8 cellular contexts compared by ENCODE assay signal in the genomic region with DNA sequence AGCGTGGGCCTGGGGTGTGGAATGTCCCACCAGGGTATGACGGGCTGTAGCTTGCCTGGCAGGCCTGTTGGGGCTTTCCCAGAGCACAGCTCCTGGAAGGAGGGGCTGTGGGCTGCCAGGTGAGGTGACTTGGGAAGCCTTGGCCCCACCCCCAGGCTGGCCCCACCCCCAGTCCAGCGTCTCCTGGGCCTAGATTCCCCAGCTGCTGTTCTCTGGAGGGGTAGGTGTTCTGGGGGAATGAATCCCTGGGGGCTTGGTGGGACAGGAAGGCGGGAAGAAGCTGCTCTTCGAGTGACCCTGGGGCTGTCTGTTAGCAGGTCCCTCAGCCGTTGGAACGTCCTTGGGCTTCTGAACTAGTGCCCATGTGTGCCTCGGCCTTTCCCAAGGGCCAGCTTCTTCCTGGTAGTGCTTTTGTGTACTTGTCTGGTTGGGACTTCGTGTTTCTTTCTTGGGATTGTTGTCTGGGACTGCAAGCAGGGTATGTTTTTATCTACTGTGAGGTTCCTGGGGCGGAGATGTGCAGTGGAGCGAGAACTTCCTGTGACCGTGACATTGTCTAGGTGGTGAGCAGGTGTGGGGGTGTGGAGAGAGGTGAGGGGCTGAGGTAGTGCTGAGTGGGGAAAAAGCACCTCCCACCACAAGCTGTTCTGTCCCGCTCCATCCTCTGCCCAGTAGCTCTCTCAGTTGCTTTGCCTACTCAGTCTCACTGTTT. TPM values are rescaled to one million over a fixed set of nuclear protein-coding genes. Genes with fewer than 3 reads are reported as not detected.
A peak's percentile ranks its signal among the peaks of the same experiment; 100 is the strongest.
DNase-seq lines count a peak whose midpoint lies in the region; ATAC-seq and TF ChIP-seq lines count a peak whose summit lies in the region.
"Had no signal": no experiment of that assay in that cellular context is flagged by ENCODE, and none has a peak within 500 bp of the region (broad histone marks: within the 10 kb centered on the region; RNA-seq: fewer than 3 reads in every experiment).

No MANE protein-coding gene starts in this region.

- TF ChIP-seq POLR2A in suprapubic skin (IDR thresholded peaks at IDR 0.05): no peak

- no peaks in the 10 kb centered on the region for H3K36me3 Mint-ChIP-seq in IgD-negative memory B cell
- no peaks in the 10 kb centered on the region for H3K36me3 Mint-ChIP-seq in activated naive CD8-positive, alpha-beta T cell treated with anti-CD3 and anti-CD28 coated beads, Interleukin-2, amount 10 ng/mL, durations not matched to agents 7 days and 5 days

- peak overlapping the region; percentile 73 to 96 (median 90) for H3K27ac Mint-ChIP-seq in IgD-negative memory B cell
- H3K27ac Mint-ChIP-seq in activated naive CD8-positive, alpha-beta T cell treated with anti-CD3 and anti-CD28 coated beads, Interleukin-2, amount 10 ng/mL, durations not matched to agents 7 days and 5 days: peak overlapping the region; percentile 44

- H3K27me3 ChIP-seq in suprapubic skin: no peaks in the 10 kb centered on the region

- peak overlapping the region; percentile 98 for H3K27ac ChIP-seq in suprapubic skin

- H3K36me3 ChIP-seq in ES-I3 (ENCODE audit: insufficient read depth, low read length): no peaks in the 10 kb centered on the region
- H3K36me3 ChIP-seq in suprapubic skin: no peaks in the 10 kb centered on the region

- peaks cover 17 to 41% (median 35%) of the 10 kb centered on the region in 3 donors for H3K4me1 Mint-ChIP-seq in IgD-negative memory B cell
- peaks cover 30% of the 10 kb centered on the region for H3K4me1 Mint-ChIP-seq in activated naive CD8-positive, alpha-beta T cell treated with anti-CD3 and anti-CD28 coated beads, Interleukin-2, amount 10 ng/mL, durations not matched to agents 7 days and 5 days

- POLR2A ChIA-PET in activated naive CD8-positive, alpha-beta T cell treated with anti-CD3 and anti-CD28 coated beads, Interleukin-2, amount 10 ng/mL, durations not matched to agents 7 days and 5 days (lab: Charles Lee): interaction anchor here (0.9 to 1.3 kb wide), 3 partner anchors 53 to 138 kb away, joined by 3 to 5 read pairs (median 3); partner anchors contain the start of gene IER3

- TF ChIP-seq CTCF in suprapubic skin (IDR thresholded peaks at IDR 0.05): no peak

- H3K27me3 Mint-ChIP-seq in IgD-negative memory B cell: peaks cover 6% of the 10 kb centered on the region
- H3K27me3 Mint-ChIP-seq in activated naive CD8-positive, alpha-beta T cell treated with anti-CD3 and anti-CD28 coated beads, Interleukin-2, amount 10 ng/mL, durations not matched to agents 7 days and 5 days: peaks cover 3% of the 10 kb centered on the region

- peak overlapping the region; percentile 77 to 96 (median 89) for H3K4me3 Mint-ChIP-seq in IgD-negative memory B cell
- peak overlapping the region; percentile 79 for H3K4me3 Mint-ChIP-seq in activated naive CD8-positive, alpha-beta T cell treated with anti-CD3 and anti-CD28 coated beads, Interleukin-2, amount 10 ng/mL, durations not matched to agents 7 days and 5 days

- peak overlapping the region; percentile 65 for H3K9ac ChIP-seq in ES-I3 (ENCODE audit: low read depth, low read length)

- H3K4me3 ChIP-seq in suprapubic skin: peak overlapping the region; percentile 82

- H3K9me3 ChIP-seq in ES-I3 (ENCODE audit: control insufficient read depth, insufficient read depth, low read length): no peaks in the 10 kb centered on the region
- no peaks in the 10 kb centered on the region for H3K9me3 ChIP-seq in suprapubic skin

- 34% methylated on average over 11 of the region's 13 CpGs for WGBS in suprapubic skin

- no peak for ATAC-seq in activated naive CD8-positive, alpha-beta T cell treated with anti-CD3 and anti-CD28 coated beads, Interleukin-2, amount 10 ng/mL, durations not matched to agents 7 days and 5 days (ENCODE audit: low read depth)
- ATAC-seq in HG03135 (IDR thresholded peaks at IDR 0.05; ENCODE audit: unreplicated experiment) (no peak), HG03439 (IDR thresholded peaks at IDR 0.05; ENCODE audit: unreplicated experiment) (no peak)

- H3K4me1 ChIP-seq in ES-I3 (ENCODE audit: insufficient read depth, low read length): peaks cover 28% of the 10 kb centered on the region
- H3K4me1 ChIP-seq in suprapubic skin: peaks cover 56% of the 10 kb centered on the region

- TF ChIP-seq EP300 in suprapubic skin (IDR thresholded peaks at IDR 0.05): no peak

- no peak for DNase-seq in activated naive CD8-positive, alpha-beta T cell treated with anti-CD3 and anti-CD28 coated beads, Interleukin-2, amount 10 ng/mL, durations not matched to agents 7 days and 5 days
- DNase-seq in left kidney (ENCODE audit: low read depth, low spot score) (peak; percentile 89), suprapubic skin (ENCODE audit: low spot score in 2 of 2) (no peak)

- H3K9me3 Mint-ChIP-seq in IgD-negative memory B cell: no peaks in the 10 kb centered on the region
- no peaks in the 10 kb centered on the region for H3K9me3 Mint-ChIP-seq in activated naive CD8-positive, alpha-beta T cell treated with anti-CD3 and anti-CD28 coated beads, Interleukin-2, amount 10 ng/mL, durations not matched to agents 7 days and 5 days

RNA-seq across cellular contexts. Expression of gene DDR1, which starts 1.4 kb away (rescaled TPM):
- 4.6 TPM for polyA plus RNA-seq in IgD-negative memory B cell
- 10 to 100 TPM; 10.9 to 11.3 TPM for total RNA-seq in activated naive CD8-positive, alpha-beta T cell treated with anti-CD3 and anti-CD28 coated beads, Interleukin-2, amount 10 ng/mL, durations not matched to agents 7 days and 5 days
- total RNA-seq in suprapubic skin: 100 to 1,000 TPM; 161 to 210 (median 188) TPM

RNA-seq across cellular contexts. Expression of gene GTF2H4, which starts 25.1 kb away (rescaled TPM):
- 8.4 TPM for polyA plus RNA-seq in IgD-negative memory B cell
- total RNA-seq in activated naive CD8-positive, alpha-beta T cell treated with anti-CD3 and anti-CD28 coated beads, Interleukin-2, amount 10 ng/mL, durations not matched to agents 7 days and 5 days: 10 to 100 TPM; 26.7 to 36.2 TPM
- 10 to 100 TPM; 10.5 to 33.5 (median 11.3) TPM for total RNA-seq in suprapubic skin

RNA-seq across cellular contexts. Expression of gene VARS2, which starts 31.1 kb away (rescaled TPM):
- polyA plus RNA-seq in IgD-negative memory B cell: 26.0 TPM
- 10 to 100 TPM; 38.0 to 43.1 TPM for total RNA-seq in activated naive CD8-positive, alpha-beta T cell treated with anti-CD3 and anti-CD28 coated beads, Interleukin-2, amount 10 ng/mL, durations not matched to agents 7 days and 5 days
- total RNA-seq in suprapubic skin: 10 to 100 TPM; 12.6 to 22.0 (median 19.2) TPM

RNA-seq across cellular contexts. Expression of gene SFTA2, which starts 49.0 kb away (rescaled TPM):
- 0.60 TPM for polyA plus RNA-seq in IgD-negative memory B cell
- total RNA-seq in activated naive CD8-positive, alpha-beta T cell treated with anti-CD3 and anti-CD28 coated beads, Interleukin-2, amount 10 ng/mL, durations not matched to agents 7 days and 5 days: not detected
- not detected for total RNA-seq in suprapubic skin
- total RNA-seq: SK-MEL-5 had no signal

RNA-seq across cellular contexts. Expression of gene MUCL3, which starts 57.9 kb away (rescaled TPM):
- polyA plus RNA-seq in IgD-negative memory B cell: not detected
- not detected for total RNA-seq in activated naive CD8-positive, alpha-beta T cell treated with anti-CD3 and anti-CD28 coated beads, Interleukin-2, amount 10 ng/mL, durations not matched to agents 7 days and 5 days
- not detected for total RNA-seq in suprapubic skin
- total RNA-seq: SK-MEL-5 had no signal

Comparison
In these comparisons a context has a peak if more than half of its experiments do, and no peak if none do; other contexts are left out.
1. RNA of gene DDR1, which starts 1.4 kb away (total RNA-seq): 161 to 210 TPM in suprapubic skin; 10.9 to 11.3 TPM in activated naive CD8-positive, alpha-beta T cell treated with anti-CD3 and anti-CD28 coated beads, Interleukin-2, amount 10 ng/mL, durations not matched to agents 7 days and 5 days; every median in the first group is over 10 times any median in the second.